Comparison of ENCODE assay signal across 9 cellular contexts in the genomic region with DNA sequence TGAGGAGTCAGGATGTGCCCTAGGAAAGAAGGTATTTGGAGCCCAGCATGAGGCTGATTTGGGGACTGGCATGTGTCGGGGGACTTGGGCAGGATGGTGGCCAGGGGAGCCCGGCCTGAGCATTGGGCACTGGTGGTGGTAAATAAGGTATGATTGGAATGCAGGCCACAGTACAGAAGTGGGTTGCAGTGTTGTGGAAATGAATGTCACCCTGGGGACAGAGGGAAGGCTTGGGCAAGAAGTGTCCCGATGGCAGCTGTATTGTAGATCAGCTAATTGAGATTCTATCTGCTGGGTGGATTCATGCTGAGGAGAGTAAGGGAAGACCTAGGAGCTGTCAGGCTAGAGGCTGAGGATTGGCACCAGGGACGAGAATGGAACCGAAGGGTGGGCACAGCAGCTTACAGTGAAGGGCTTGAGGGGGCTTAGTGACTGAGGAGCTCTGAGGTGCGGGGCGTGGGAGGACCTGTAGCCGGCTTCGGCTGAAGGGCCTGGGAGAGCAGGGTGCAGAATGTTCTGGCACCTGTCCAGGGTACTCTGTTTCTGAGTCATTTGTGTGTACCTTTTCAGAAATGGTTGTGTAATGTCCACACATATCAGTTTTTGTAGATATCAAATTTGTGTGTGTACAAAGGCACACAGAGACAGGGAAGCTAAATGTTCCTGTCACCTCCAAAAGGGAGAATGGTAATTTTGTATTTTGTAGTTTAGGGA.
DNase-seq lines count a peak whose midpoint lies in the region; ATAC-seq and TF ChIP-seq lines count a peak whose summit lies in the region.
"Had no signal": no experiment of that assay in that cellular context is flagged by ENCODE, and none has a peak within 500 bp of the region (broad histone marks: within the 10 kb centered on the region; RNA-seq: fewer than 3 reads in every experiment).

No MANE protein-coding gene starts in this region.

- peaks cover 66% of the 10 kb centered on the region for H3K4me1 Mint-ChIP-seq in brain
- H3K4me1 Mint-ChIP-seq in T-helper 2 cell treated with Interferon-gamma antibody and Interleukin-4, amounts not matched to agents 5 μg/mL and 100 μg/mL, for 36 hours (ENCODE audit: low read depth), result peaks cover 15% of the 10 kb centered on the region

- WGBS in right lobe of liver (ENCODE audit: insufficient coverage, low coverage, low lambda C conversion rate, missing lambda C conversion rate), result 35% methylated on average over 8 of the region's 9 CpGs
- WGBS in urinary bladder, result 64% methylated on average over 9 of the region's 9 CpGs

- H3K4me3 ChIP-seq in right lobe of liver (no peak overlapping the region), urinary bladder (ENCODE audit: low read depth, low read length) (no peak overlapping the region)

- no peaks in the 10 kb centered on the region for H3K9me3 Mint-ChIP-seq in brain
- no peaks in the 10 kb centered on the region for H3K9me3 Mint-ChIP-seq in T-helper 2 cell treated with Interferon-gamma antibody and Interleukin-4, amounts not matched to agents 5 μg/mL and 100 μg/mL, for 36 hours

- H3K27ac ChIP-seq in right lobe of liver (peak overlapping the region; percentile 17 to 61 (median 33)), urinary bladder (ENCODE audit: low read depth) (peak overlapping the region; percentile 14)

- no peaks in the 10 kb centered on the region for H3K36me3 Mint-ChIP-seq in brain
- no peaks in the 10 kb centered on the region for H3K36me3 Mint-ChIP-seq in T-helper 2 cell treated with Interferon-gamma antibody and Interleukin-4, amounts not matched to agents 5 μg/mL and 100 μg/mL, for 36 hours (ENCODE audit: low read depth)

- ATAC-seq in right lobe of liver, result peak; percentile 57 to 79 (median 70)

- peak; percentile 16 for DNase-seq in NCI-H1092 treated with DMSO at 0.1 percent for 48 hours (lab: John Stamatoyannopoulos, UW)
- DNase-seq in NCI-H1092 (lab: John Stamatoyannopoulos, UW), result no peak
- DNase-seq in right lobe of liver, result peak; percentile 65 to 89 (median 69)
- no peak for DNase-seq in activated CD4-positive, alpha-beta T cell treated with anti-CD3 and anti-CD28 coated beads for 4 hours
- DNase-seq in T-helper 2 cell treated with Interferon-gamma antibody and Interleukin-4, amounts not matched to agents 5 μg/mL and 100 μg/mL, for 36 hours (ENCODE audit: low spot score), result no peak
- no peak for DNase-seq in midbrain (lab: John Stamatoyannopoulos, UW)
- DNase-seq: 8988T had no signal

- no peaks in the 10 kb centered on the region for H3K36me3 ChIP-seq in right lobe of liver
- H3K36me3 ChIP-seq in urinary bladder (ENCODE audit: insufficient read depth), result no peaks in the 10 kb centered on the region

- H3K4me3 Mint-ChIP-seq in brain, result peak overlapping the region in 1 of 5 experiments; percentile 1
- no peak overlapping the region for H3K4me3 Mint-ChIP-seq in T-helper 2 cell treated with Interferon-gamma antibody and Interleukin-4, amounts not matched to agents 5 μg/mL and 100 μg/mL, for 36 hours

- no peaks in the 10 kb centered on the region for H3K27me3 ChIP-seq in right lobe of liver

- TF ChIP-seq CTCF in brain (conservative IDR thresholded peaks at IDR 0.05) (no peak), right lobe of liver (IDR thresholded peaks at IDR 0.05) (no peak)

- H3K4me1 ChIP-seq in right lobe of liver (peaks cover 0 to 28% (median 13%) of the 10 kb centered on the region in 4 donors), urinary bladder (ENCODE audit: insufficient read depth) (peaks cover 2% of the 10 kb centered on the region)

- H3K9me3 ChIP-seq in right lobe of liver, result no peaks in the 10 kb centered on the region

- peaks cover 10% of the 10 kb centered on the region for H3K27me3 Mint-ChIP-seq in brain
- H3K27me3 Mint-ChIP-seq in T-helper 2 cell treated with Interferon-gamma antibody and Interleukin-4, amounts not matched to agents 5 μg/mL and 100 μg/mL, for 36 hours (ENCODE audit: low read depth), result peaks cover 5% of the 10 kb centered on the region

- TF ChIP-seq POLR2A in right lobe of liver (IDR thresholded peaks at IDR 0.05), result no peak

- intact Hi-C loops in right lobe of liver (cut with DNase I), result no loop called here

- H3K27ac Mint-ChIP-seq in brain, result peak overlapping the region in 4 of 5 experiments; percentile 18 to 50 (median 38)
- H3K27ac Mint-ChIP-seq in T-helper 2 cell treated with Interferon-gamma antibody and Interleukin-4, amounts not matched to agents 5 μg/mL and 100 μg/mL, for 36 hours, result no peak overlapping the region

Comparison
In these comparisons a context has a peak if more than half of its experiments do, and no peak if none do; other contexts are left out.
1. DNase-seq: peak in NCI-H1092 treated with DMSO at 0.1 percent for 48 hours (single experiment) and right lobe of liver (3 of 3); none in NCI-H1092 (single experiment), activated CD4-positive, alpha-beta T cell treated with anti-CD3 and anti-CD28 coated beads for 4 hours (0 of 2), T-helper 2 cell treated with Interferon-gamma antibody and Interleukin-4, amounts not matched to agents 5 μg/mL and 100 μg/mL, for 36 hours (single experiment) and midbrain (single experiment).